26 cellular contexts compared by ENCODE assay signal in the genomic region with DNA sequence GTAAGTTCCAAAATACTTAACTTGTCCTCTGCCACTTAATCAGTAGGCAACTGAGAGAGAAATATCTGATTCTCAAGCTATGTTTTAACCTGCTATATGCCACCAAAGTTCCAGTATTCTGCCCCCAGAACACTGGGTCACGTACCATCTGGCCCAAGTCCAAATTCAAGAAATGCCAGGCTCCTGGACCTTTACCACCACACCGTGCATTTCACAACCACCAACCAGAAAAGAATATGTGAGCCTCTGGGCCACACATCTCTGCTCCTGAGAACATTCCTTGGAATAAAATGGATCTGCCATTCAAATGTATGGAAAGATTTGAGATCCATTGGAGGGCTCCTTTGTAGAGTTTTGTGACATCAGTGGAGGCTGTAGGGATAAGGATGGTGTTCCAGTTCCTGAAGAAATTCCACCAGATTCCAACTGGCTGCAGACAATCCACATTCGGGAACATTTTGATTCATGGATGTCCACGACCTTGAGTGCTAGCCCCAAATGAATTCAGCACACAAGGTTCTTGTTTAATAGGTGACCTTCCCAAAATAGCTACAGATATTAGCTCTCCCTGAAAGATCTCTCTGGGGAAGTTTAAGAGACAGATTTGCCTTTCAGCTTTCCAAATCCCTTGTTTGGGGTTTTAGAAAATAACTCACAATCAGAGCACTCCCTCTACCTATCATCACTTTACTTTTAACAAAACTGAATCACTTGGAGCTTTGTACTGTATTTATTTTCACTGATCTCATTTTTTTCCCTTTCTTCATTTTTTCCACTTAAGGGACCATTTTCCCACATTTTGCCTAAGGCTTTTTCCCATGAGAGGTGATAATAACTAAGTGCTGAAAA.
"Had no signal": no experiment of that assay in that cellular context is flagged by ENCODE, and none has a peak within 500 bp of the region (broad histone marks: within the 10 kb centered on the region; RNA-seq: fewer than 3 reads in every experiment).

No MANE protein-coding gene starts in this region.

- H3K27ac ChIP-seq: ascending aorta, WERI-Rb-1 had no signal

- H3K27me3 ChIP-seq: ascending aorta had no signal

- H3K36me3 ChIP-seq: ascending aorta, WERI-Rb-1 had no signal

- H3K4me1 ChIP-seq: ascending aorta had no signal

- ATAC-seq: activated CD8-positive, alpha-beta memory T cell treated with anti-CD3 and anti-CD28 coated beads, Interleukin-2, amount 10 ng/mL, durations not matched to agents 7 days and 5 days; Panc1 had no signal

- H3K4me3 ChIP-seq: ascending aorta had no signal

- H3K9me3 ChIP-seq: ascending aorta had no signal

- DNase-seq: activated CD4-positive, alpha-beta memory T cell treated with anti-CD3 and anti-CD28 coated beads, Interleukin-2, amount 10 ng/mL, durations not matched to agents 7 days and 5 days; activated CD4-positive, alpha-beta T cell treated with anti-CD3 and anti-CD28 coated beads for 1 hour; activated CD4-positive, alpha-beta T cell treated with anti-CD3 and anti-CD28 coated beads for 48 hours; activated CD4-positive, CD25-positive, alpha-beta regulatory T cell; activated CD8-positive, alpha-beta memory T cell treated with anti-CD3 and anti-CD28 coated beads for 24 hours; activated CD8-positive, alpha-beta memory T cell treated with anti-CD3 and anti-CD28 coated beads, Interleukin-2, amount 10 ng/mL, durations not matched to agents 7 days and 5 days; activated CD8-positive, alpha-beta memory T cell treated with anti-CD3 and anti-CD28 coated beads, Interleukin-2, amount 50 U/mL, for 48 hours; activated effector memory CD4-positive, alpha-beta T cell treated with Interleukin-2 at 50 U/mL for 16 hours; activated naive CD4-positive, alpha-beta T cell treated with anti-CD3 and anti-CD28 coated beads, Interleukin-2, amount 10 ng/mL, durations not matched to agents 7 days and 5 days; activated T-cell treated with anti-CD3 and anti-CD28 coated beads, Interleukin-2, amount 50 U/mL, for 48 hours; amniotic stem cell; Karpas-422; KBM-7; NCI-H1048; NCI-H1105 treated with DMSO at 0.1 percent for 48 hours; NCI-H1436; NCI-H1694; NCI-H1930; NCI-H2081 treated with DMSO at 0.1 percent for 48 hours; NCI-H345; NCI-H524 treated with DMSO at 0.1 percent for 48 hours; SIG-M5; T1000; WERI-Rb-1 had no signal
